15 cellular contexts compared by ENCODE assay signal in genomic region chr21:36092676-36093075, GRCh38. TPM values are rescaled to one million over a fixed set of nuclear protein-coding genes. Genes with fewer than 3 reads are reported as not detected.
DNase-seq lines count a peak whose midpoint lies in the region; ATAC-seq and TF ChIP-seq lines count a peak whose summit lies in the region.
"Had no signal": no experiment of that assay in that cellular context is flagged by ENCODE, and none has a peak within 500 bp of the region (broad histone marks: within the 10 kb centered on the region; RNA-seq: fewer than 3 reads in every experiment).

No MANE protein-coding gene starts in this region.

- TF ChIP-seq CTCF in foreskin fibroblast (IDR thresholded peaks at IDR 0.05; ENCODE audit: low read depth, low read length) (no peak), vagina (IDR thresholded peaks at IDR 0.05) (no peak)

- TF ChIP-seq POLR2A in vagina (IDR thresholded peaks at IDR 0.05), result no peak

- no peak overlapping the region for H3K9ac ChIP-seq in HUES48 (ENCODE audit: low read depth, low read length)
- H3K9ac ChIP-seq: BLaER1 treated with 17β-estradiol and CSF1 and Interleukin-3, amounts not matched to agents 10 nM and 100 nM had no signal

- no peak for ATAC-seq in GM19328 (IDR thresholded peaks at IDR 0.05; ENCODE audit: unreplicated experiment)
- ATAC-seq: K562 had no signal

- no peaks in the 10 kb centered on the region for H3K27me3 ChIP-seq in HUES48 (ENCODE audit: control insufficient read depth, insufficient read depth, low read length)
- H3K27me3 ChIP-seq in vagina, result no peaks in the 10 kb centered on the region
- H3K27me3 ChIP-seq: BLaER1 treated with 17β-estradiol and CSF1 and Interleukin-3, amounts not matched to agents 10 nM and 100 nM had no signal

- intact Hi-C loops in vagina (cut with DNase I), result no loop called here

- H3K4me1 ChIP-seq in HUES48 (ENCODE audit: control insufficient read depth, insufficient read depth, low read length) (peaks cover 23% of the 10 kb centered on the region), vagina (peaks cover 9% of the 10 kb centered on the region)

- H3K4me3 ChIP-seq in HUES48 (ENCODE audit: low read depth, low read length) (0 out of 2 replicates have a peak overlapping the region, but pooled peaks have one; percentile 8), foreskin fibroblast (ENCODE audit: low read depth in 1 of 2, low read length in 2 of 2) (no peak overlapping the region), vagina (no peak overlapping the region)
- H3K4me3 ChIP-seq: K562 had no signal

- H3K27ac ChIP-seq in HUES48 (ENCODE audit: low read depth, low read length) (no peak overlapping the region), vagina (no peak overlapping the region)
- H3K27ac ChIP-seq: BLaER1 treated with 17β-estradiol and CSF1 and Interleukin-3, amounts not matched to agents 10 nM and 100 nM; HL-60 had no signal

- H3K9me3 ChIP-seq in HUES48 (ENCODE audit: control insufficient read depth, insufficient read depth, low read length), result peaks cover 16% of the 10 kb centered on the region
- no peaks in the 10 kb centered on the region for H3K9me3 ChIP-seq in vagina

- DNase-seq in ELR (ENCODE audit: low read depth), result peak; percentile 20
- peak; percentile 11 to 38 for DNase-seq in foreskin fibroblast
- DNase-seq in middle frontal gyrus (ENCODE audit: extremely low spot score, low spot score), result no peak
- DNase-seq in vagina (ENCODE audit: extremely low spot score in 2 of 2), result no peak
- no peak for DNase-seq in dedifferentiated amniotic fluid mesenchymal stem cell (ENCODE audit: extremely low spot score)
- DNase-seq: ACHN; CD4-positive, CD25-positive, alpha-beta regulatory T cell; DMS53; GDM1; Karpas-422 had no signal

- H3K36me3 ChIP-seq in HUES48 (ENCODE audit: control insufficient read depth, insufficient read depth, low read length), result no peaks in the 10 kb centered on the region
- no peaks in the 10 kb centered on the region for H3K36me3 ChIP-seq in vagina

RNA-seq across cellular contexts. Expression of gene CBR1, which starts 22.9 kb away (rescaled TPM):
- total RNA-seq in vagina, result 369 TPM

RNA-seq across cellular contexts. Expression of gene SETD4, which starts 32.4 kb away (rescaled TPM):
- 28.7 TPM for total RNA-seq in vagina

RNA-seq across cellular contexts. Expression of gene CBR3, which starts 42.2 kb away (rescaled TPM):
- 45.2 TPM for total RNA-seq in vagina
- total RNA-seq: K562 had no signal

Comparison
In these comparisons a context has a peak if more than half of its experiments do, and no peak if none do; other contexts are left out.
1. DNase-seq: peak in ELR (single experiment) and foreskin fibroblast (2 of 2); none in middle frontal gyrus (single experiment), vagina (0 of 2) and dedifferentiated amniotic fluid mesenchymal stem cell (single experiment).